ENCODE assay signal across 1 cellular context in genomic region chr19:38335949-38336637, GRCh38.
A peak's percentile ranks its signal among the peaks of the same experiment; 100 is the strongest.
TF ChIP-seq lines count a peak whose summit lies in the region.

No MANE protein-coding gene starts in this region.

TF ChIP-seq in K562, 482 proteins besides CTCF, POLR2A, EP300 and RAD21 (continued from another document):
- TF ChIP-seq ZBTB26 (CRISPR knock-in tag; IDR thresholded peaks at IDR 0.05) (peak; percentile 84; the same call in 1 of the 2 replicates), POLR2B (IDR thresholded peaks at IDR 0.05; ENCODE audit: low read depth, partially characterized antibody) (peak; percentile 80), CREB3L1 (IDR thresholded peaks at IDR 0.05; ENCODE audit: borderline replicate concordance, low read depth) (no peak), ID3 (CRISPR knock-in tag; IDR thresholded peaks at IDR 0.05) (no peak), ID3 (tag; IDR thresholded peaks at IDR 0.05) (no peak), MTA3 (IDR thresholded peaks at IDR 0.05; ENCODE audit: borderline replicate concordance) (peak; percentile 35; the same call in 1 of the 2 replicates), BRCA1 (IDR thresholded peaks at IDR 0.05) (no peak), BRCA1 (CRISPR knock-in tag; IDR thresholded peaks at IDR 0.05) (no peak), MCM3 (IDR thresholded peaks at IDR 0.05) (peak; percentile 51; the same call in 1 of the 2 replicates), TOE1 (IDR thresholded peaks at IDR 0.05; ENCODE audit: borderline replicate concordance) (peak; percentile 36), TOE1 (CRISPR knock-in tag; IDR thresholded peaks at IDR 0.05; ENCODE audit: borderline replicate concordance, low read depth) (no peak), ATF6 (CRISPR knock-in tag; IDR thresholded peaks at IDR 0.05) (0 out of 2 replicates have a peak, but pooled peaks have one; percentile 40), HBP1 (CRISPR knock-in tag; IDR thresholded peaks at IDR 0.05) (peak; percentile 92), HNRNPLL (IDR thresholded peaks at IDR 0.05; ENCODE audit: low read depth, low read length, poor library complexity, severe bottlenecking) (no peak), CSDE1 (IDR thresholded peaks at IDR 0.05) (no peak)
